In the genomic region with DNA sequence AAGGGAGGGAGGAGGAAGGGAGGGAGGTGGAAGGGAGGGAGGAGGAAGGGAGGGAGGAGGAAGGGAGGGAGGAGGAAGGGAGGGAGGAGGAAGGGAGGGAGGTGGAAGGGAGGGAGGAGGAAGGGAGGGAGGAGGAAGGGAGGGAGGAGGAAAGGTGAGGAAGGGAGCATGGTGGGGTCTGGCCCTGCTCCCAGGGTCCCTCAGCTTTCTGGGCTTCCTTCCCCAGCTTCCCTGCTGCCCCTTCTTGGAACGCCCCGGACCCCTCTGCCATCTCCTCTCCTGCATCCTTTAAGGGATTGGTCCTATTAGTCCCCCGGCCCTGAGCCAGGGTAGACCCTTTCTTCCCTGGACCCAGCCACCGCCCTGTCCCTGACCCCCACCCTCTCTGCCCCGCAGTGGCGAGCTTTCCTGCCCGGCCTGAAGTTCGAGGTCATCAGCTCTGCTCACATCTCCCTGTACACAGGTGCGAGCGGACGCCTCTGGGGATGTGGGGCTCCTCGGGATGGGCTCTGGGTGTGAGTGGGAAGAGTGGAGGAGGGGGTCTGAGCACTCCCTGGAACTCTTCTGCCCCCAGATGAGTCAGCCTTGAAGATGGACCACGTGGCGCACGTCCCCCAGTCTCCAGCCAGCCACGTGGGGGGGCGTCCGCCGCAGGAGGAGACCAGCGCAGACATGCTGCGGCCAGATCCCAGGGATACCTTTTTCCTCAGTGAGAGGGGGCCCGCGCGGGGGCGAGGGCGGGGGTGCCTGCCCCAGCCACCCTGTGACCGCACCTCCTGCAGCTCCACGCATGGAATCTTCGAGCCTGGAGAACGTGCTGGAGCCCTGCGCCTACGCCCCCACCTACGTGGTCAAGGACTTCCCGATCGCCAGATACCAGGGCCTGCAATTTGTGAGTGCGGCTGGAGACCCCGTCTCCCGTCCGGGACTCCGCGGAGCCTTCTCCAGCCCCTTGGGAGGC, we compare ENCODE assay signal across 25 cellular contexts. TPM values are rescaled to one million over a fixed set of nuclear protein-coding genes. Genes with fewer than 3 reads are reported as not detected.
"Had no signal": no experiment of that assay in that cellular context is flagged by ENCODE, and none has a peak within 500 bp of the region (broad histone marks: within the 10 kb centered on the region; RNA-seq: fewer than 3 reads in every experiment).

No MANE protein-coding gene starts in this region.

- H3K36me3 Mint-ChIP-seq: activated naive CD8-positive, alpha-beta T cell treated with anti-CD3 and anti-CD28 coated beads, Interleukin-2, amount 10 ng/mL, durations not matched to agents 7 days and 5 days; natural killer cell had no signal

- H3K4me3 Mint-ChIP-seq: activated B cell treated with CpG ODN at 0.5 μM for 24 hours; activated naive CD4-positive, alpha-beta T cell treated with anti-CD3 and anti-CD28 coated beads, Interleukin-2, amount 10 ng/mL, durations not matched to agents 7 days and 5 days; activated naive CD8-positive, alpha-beta T cell treated with anti-CD3 and anti-CD28 coated beads, Interleukin-2, amount 10 ng/mL, durations not matched to agents 7 days and 5 days; dendritic cell treated with granulocyte-macrophage colony-stimulating factor and Interleukin-4, amounts not matched to agents 40 ng/mL and 50 ng/mL, for 4 days; natural killer cell; stimulated activated effector memory CD8-positive, alpha-beta T cell treated with anti-CD3 and anti-CD28 coated beads, Interleukin-12 subunit alpha, Interleukin-12 subunit beta, amount 100 ng/mL, for 72 hours; stimulated activated naive CD8-positive, alpha-beta T cell treated with anti-CD3 and anti-CD28 coated beads, Interleukin-15, Interleukin-2, amounts not matched to agents 100 ng/mL and 50 ng/mL, for 24 hours; T-helper 2 cell treated with Interferon-gamma antibody and Interleukin-4, amounts not matched to agents 5 μg/mL and 100 μg/mL, for 36 hours; type B pancreatic cell had no signal

- H3K27me3 Mint-ChIP-seq: type B pancreatic cell had no signal

- H3K27ac Mint-ChIP-seq: activated B cell treated with CpG ODN at 0.5 μM for 24 hours; activated naive CD4-positive, alpha-beta T cell treated with anti-CD3 and anti-CD28 coated beads, Interleukin-2, amount 10 ng/mL, durations not matched to agents 7 days and 5 days; dendritic cell treated with granulocyte-macrophage colony-stimulating factor and Interleukin-4, amounts not matched to agents 40 ng/mL and 50 ng/mL, for 4 days; stimulated activated naive CD8-positive, alpha-beta T cell treated with anti-CD3 and anti-CD28 coated beads, Interleukin-15, Interleukin-2, amounts not matched to agents 100 ng/mL and 50 ng/mL, for 24 hours; T-helper 2 cell treated with Interferon-gamma antibody and Interleukin-4, amounts not matched to agents 5 μg/mL and 100 μg/mL, for 36 hours; type B pancreatic cell had no signal

- H3K9me3 Mint-ChIP-seq: activated B cell treated with CpG ODN at 0.5 μM for 24 hours; dendritic cell treated with granulocyte-macrophage colony-stimulating factor and Interleukin-4, amounts not matched to agents 40 ng/mL and 50 ng/mL, for 4 days; natural killer cell; stimulated activated effector memory CD8-positive, alpha-beta T cell treated with anti-CD3 and anti-CD28 coated beads, Interleukin-12 subunit alpha, Interleukin-12 subunit beta, amount 100 ng/mL, for 72 hours; stimulated activated naive CD8-positive, alpha-beta T cell treated with anti-CD3 and anti-CD28 coated beads, Interleukin-15, Interleukin-2, amounts not matched to agents 100 ng/mL and 50 ng/mL, for 24 hours; type B pancreatic cell had no signal

- H3K36me3 ChIP-seq: uterus had no signal

- ATAC-seq: left lobe of liver; natural killer cell; stimulated activated effector memory CD8-positive, alpha-beta T cell treated with anti-CD3 and anti-CD28 coated beads, Interleukin-12 subunit alpha, Interleukin-12 subunit beta, amount 100 ng/mL, for 72 hours had no signal

- H3K4me3 ChIP-seq: esophagus squamous epithelium, lung, skin epidermis, uterus had no signal

- DNase-seq: activated B cell treated with CpG ODN at 0.5 μM for 24 hours; activated CD8-positive, alpha-beta memory T cell treated with anti-CD3 and anti-CD28 coated beads for 24 hours; activated gamma-delta T cell; activated naive CD4-positive, alpha-beta T cell treated with anti-CD3 and anti-CD28 coated beads, Interleukin-2, amount 10 ng/mL, durations not matched to agents 7 days and 5 days; activated naive CD8-positive, alpha-beta T cell treated with anti-CD3 and anti-CD28 coated beads, Interleukin-2, amount 10 ng/mL, durations not matched to agents 7 days and 5 days; central memory CD4-positive, alpha-beta T cell; esophagus squamous epithelium; foreskin melanocyte; kidney glomerular epithelial cell; mesendoderm; natural killer cell; stimulated activated CD4-positive, alpha-beta T cell treated with anti-CD3 and anti-CD28 coated beads, Interleukin-12 subunit alpha, Interleukin-12 subunit beta, amount 100 ng/mL, for 4 hours; stimulated activated CD4-positive, alpha-beta T cell treated with anti-CD3 and anti-CD28 coated beads, Interleukin-4, amount 100 ng/mL, for 1 hour; T-helper 1 cell; uterus had no signal

- H3K27ac ChIP-seq: epithelial cell of prostate, esophagus squamous epithelium, skin epidermis, uterus had no signal

- H3K4me1 ChIP-seq: uterus had no signal

- H3K9me3 ChIP-seq: esophagus squamous epithelium, uterus had no signal

RNA-seq across cellular contexts. Expression of a gene that starts 6.0 kb away (rescaled TPM):
- total RNA-seq: activated B cell treated with CpG ODN at 0.5 μM for 24 hours had no signal

RNA-seq across cellular contexts. Expression of a gene that starts 18.7 kb away (rescaled TPM):
- total RNA-seq: mononuclear cell had no signal
